Comparison of ENCODE assay signal across 10 cellular contexts in genomic region chr19:38251564-38252051, GRCh38. TPM values are rescaled to one million over a fixed set of nuclear protein-coding genes. Genes with fewer than 3 reads are reported as not detected.
DNase-seq lines count a peak whose midpoint lies in the region; ATAC-seq and TF ChIP-seq lines count a peak whose summit lies in the region.
"Had no signal": no experiment of that assay in that cellular context is flagged by ENCODE, and none has a peak within 500 bp of the region (broad histone marks: within the 10 kb centered on the region; RNA-seq: fewer than 3 reads in every experiment).

No MANE protein-coding gene starts in this region.

- H2AK5ac ChIP-seq in mesenchymal stem cell (ENCODE audit: low read length, severe bottlenecking): no peak overlapping the region

- H3K27me3 Mint-ChIP-seq in endodermal cell (ENCODE audit: insufficient read depth): peaks cover 18% of the 10 kb centered on the region

- peak overlapping the region; percentile 33 for H3K4me2 ChIP-seq in mesenchymal stem cell (ENCODE audit: low read length, poor library complexity, severe bottlenecking)

- H3K4me3 ChIP-seq in endodermal cell (ENCODE audit: low read length) (no peak overlapping the region), mesenchymal stem cell (ENCODE audit: insufficient read depth in 1 of 2, low read depth in 1 of 2, low read length in 2 of 2) (no peak overlapping the region), testis (peak overlapping the region in 1 of 2 donors; percentile 20), foreskin fibroblast (ENCODE audit: low read depth in 1 of 2, low read length in 2 of 2) (no peak overlapping the region)

- no peak overlapping the region for H2BK5ac ChIP-seq in mesenchymal stem cell (ENCODE audit: low read depth, low read length, poor library complexity, severe bottlenecking)

- no peak overlapping the region for H3K27ac Mint-ChIP-seq in endodermal cell
- H3K27ac Mint-ChIP-seq: activated naive CD8-positive, alpha-beta T cell treated with anti-CD3 and anti-CD28 coated beads, Interleukin-2, amount 10 ng/mL, durations not matched to agents 7 days and 5 days had no signal

- peak; percentile 96 for DNase-seq in NCI-H2171 treated with DMSO at 0.1 percent for 48 hours (lab: John Stamatoyannopoulos, UW)
- peak; percentile 54 for DNase-seq in endodermal cell
- DNase-seq in mesenchymal stem cell: peak; percentile 56
- peak; percentile 71 for DNase-seq in testis
- DNase-seq in mucosa of gallbladder (ENCODE audit: low spot score): no peak
- DNase-seq in stimulated activated CD4-positive, alpha-beta T cell treated with anti-CD3 and anti-CD28 coated beads, Interleukin-1b, Interleukin-23, amount 100 ng/mL, for 48 hours: no peak
- no peak for DNase-seq in foreskin fibroblast
- DNase-seq: activated naive CD8-positive, alpha-beta T cell treated with anti-CD3 and anti-CD28 coated beads, Interleukin-2, amount 10 ng/mL, durations not matched to agents 7 days and 5 days had no signal

- H3K4ac ChIP-seq in mesenchymal stem cell (ENCODE audit: low read depth in 1 of 2, low read length in 2 of 2): peak overlapping the region; percentile 8 to 9

- no peak for TF ChIP-seq POLR2A in testis (IDR thresholded peaks at IDR 0.05)

- H4K8ac ChIP-seq in mesenchymal stem cell (ENCODE audit: low read length): peak overlapping the region; percentile 95

- H2AFZ ChIP-seq in mesenchymal stem cell (ENCODE audit: low read depth, low read length): peak overlapping the region; percentile 72

- H3K36me3 ChIP-seq in endodermal cell (ENCODE audit: control insufficient read depth, insufficient read depth, low read length) (no peaks in the 10 kb centered on the region), mesenchymal stem cell (ENCODE audit: control insufficient read depth in 1 of 2, insufficient read depth in 2 of 2, low read depth in 1 of 2, low read length in 2 of 2) (no peaks in the 10 kb centered on the region), testis (ENCODE audit: low read depth, missing control alignments) (no peaks in the 10 kb centered on the region)

- H3K9ac ChIP-seq in endodermal cell (ENCODE audit: extremely low read depth, low read length, poor library complexity, severe bottlenecking): no peak overlapping the region
- peak overlapping the region; percentile 38 for H3K9ac ChIP-seq in mesenchymal stem cell (ENCODE audit: low read length)

- H3K79me1 ChIP-seq in mesenchymal stem cell (replicated peaks; ENCODE audit: low read length, poor library complexity, severe bottlenecking): no peaks in the 10 kb centered on the region

- intact Hi-C loops in testis (cut with DNase I; ENCODE audit: low total_unique reads): no loop called here

- no peaks in the 10 kb centered on the region for H3K27me3 ChIP-seq in endodermal cell (ENCODE audit: control insufficient read depth, insufficient read depth, low read length, poor library complexity, severe bottlenecking)
- peaks cover under 1 to 32% of the 10 kb centered on the region in 2 experiments for H3K27me3 ChIP-seq in mesenchymal stem cell (ENCODE audit: control insufficient read depth in 1 of 2, insufficient read depth in 1 of 2, low read length in 2 of 2)
- no peaks in the 10 kb centered on the region for H3K27me3 ChIP-seq in testis

- TF ChIP-seq CTCF in endodermal cell (conservative IDR thresholded peaks at IDR 0.05) (no peak), testis (IDR thresholded peaks at IDR 0.05) (no peak), foreskin fibroblast (IDR thresholded peaks at IDR 0.05; ENCODE audit: low read depth, low read length) (no peak)

- peak overlapping the region; percentile 69 to 92 for H3K18ac ChIP-seq in mesenchymal stem cell (ENCODE audit: low read depth in 1 of 2, low read length in 2 of 2)

- H3K4me1 ChIP-seq in endodermal cell (ENCODE audit: control insufficient read depth, insufficient read depth, low read length) (peaks cover 5% of the 10 kb centered on the region), mesenchymal stem cell (ENCODE audit: control insufficient read depth, insufficient read depth, low read depth, low read length) (peaks cover 41% of the 10 kb centered on the region), testis (peaks cover 70% of the 10 kb centered on the region)

- peak overlapping the region; percentile 99 for H2BK120ac ChIP-seq in mesenchymal stem cell (ENCODE audit: low read depth, low read length)

- peaks cover 18% of the 10 kb centered on the region for H3K4me1 Mint-ChIP-seq in endodermal cell

- peak overlapping the region; percentile 98 for H2BK15ac ChIP-seq in mesenchymal stem cell (ENCODE audit: low read depth, poor library complexity, severe bottlenecking)

- H2BK12ac ChIP-seq in mesenchymal stem cell (ENCODE audit: low read length in 2 of 2): peak overlapping the region; percentile 32 to 85

- H3K9me3 Mint-ChIP-seq in endodermal cell: no peaks in the 10 kb centered on the region
- H3K9me3 Mint-ChIP-seq: activated naive CD8-positive, alpha-beta T cell treated with anti-CD3 and anti-CD28 coated beads, Interleukin-2, amount 10 ng/mL, durations not matched to agents 7 days and 5 days had no signal

- H3K4me3 Mint-ChIP-seq in endodermal cell: no peak overlapping the region
- H3K4me3 Mint-ChIP-seq: activated naive CD8-positive, alpha-beta T cell treated with anti-CD3 and anti-CD28 coated beads, Interleukin-2, amount 10 ng/mL, durations not matched to agents 7 days and 5 days had no signal

- WGBS in endodermal cell (ENCODE audit: insufficient coverage in 1 of 2, insufficient read length in 1 of 2), 2 experiments: 37 to 48% methylated on average over 9 to 10 of the region's 10 CpGs
- 22% methylated on average over 10 of the region's 10 CpGs for WGBS in mesenchymal stem cell
- 28% methylated on average over 10 of the region's 10 CpGs for WGBS in testis, 2 donors

- no peak for ATAC-seq in GM19452 (IDR thresholded peaks at IDR 0.05; ENCODE audit: unreplicated experiment)
- ATAC-seq: HCT116 had no signal

- H3K23ac ChIP-seq in mesenchymal stem cell (ENCODE audit: low read length in 2 of 2): peak overlapping the region in 1 of 2 experiments; percentile 77

- H3K36me3 Mint-ChIP-seq in endodermal cell (ENCODE audit: low read depth): no peaks in the 10 kb centered on the region
- H3K36me3 Mint-ChIP-seq: activated naive CD8-positive, alpha-beta T cell treated with anti-CD3 and anti-CD28 coated beads, Interleukin-2, amount 10 ng/mL, durations not matched to agents 7 days and 5 days had no signal

- peak overlapping the region; percentile 98 for H4K91ac ChIP-seq in mesenchymal stem cell (ENCODE audit: low read length)

- no peaks in the 10 kb centered on the region for H3K9me3 ChIP-seq in endodermal cell (ENCODE audit: control insufficient read depth, low read length)
- no peaks in the 10 kb centered on the region for H3K9me3 ChIP-seq in mesenchymal stem cell (ENCODE audit: control insufficient read depth, low read length)
- no peaks in the 10 kb centered on the region for H3K9me3 ChIP-seq in testis

- peak overlapping the region; percentile 59 for H3K27ac ChIP-seq in endodermal cell (ENCODE audit: low read depth, low read length)
- peak overlapping the region; percentile 17 for H3K27ac ChIP-seq in mesenchymal stem cell (ENCODE audit: low read length, poor library complexity, severe bottlenecking)
- H3K27ac ChIP-seq in testis: peak overlapping the region; percentile 94 to 96

- no peak overlapping the region for H3K14ac ChIP-seq in mesenchymal stem cell (ENCODE audit: low read length in 2 of 2)

RNA-seq across cellular contexts. Expression of gene PPP1R14A, which starts 4.6 kb away (rescaled TPM):
- total RNA-seq in endodermal cell (10 to 100 TPM in 1 of 2 donors, 1 to 10 TPM in 1; 8.6 to 13.8 TPM), testis (100 to 1,000 TPM; 187 to 268 TPM), mucosa of gallbladder (180 TPM)
- 8.8 TPM for polyA plus RNA-seq in endodermal cell (2013, experiment 1 of 2)
- 7.4 TPM for polyA plus RNA-seq in endodermal cell (2013, experiment 2 of 2)
- 61.0 TPM for polyA plus RNA-seq in mesenchymal stem cell (2013, experiment 1 of 2)
- polyA plus RNA-seq in mesenchymal stem cell (2013, experiment 2 of 2): 54.2 TPM
- polyA plus RNA-seq in testis (ENCODE audit: insufficient read depth, low read depth, low replicate concordance): 97.1 TPM
- total RNA-seq: activated naive CD8-positive, alpha-beta T cell treated with anti-CD3 and anti-CD28 coated beads, Interleukin-2, amount 10 ng/mL, durations not matched to agents 7 days and 5 days had no signal

RNA-seq across cellular contexts. Expression of gene SPINT2, which starts 12.8 kb away (rescaled TPM):
- total RNA-seq in endodermal cell (100 to 1,000 TPM; 415 to 487 TPM), testis (100 to 1,000 TPM; 372 to 389 TPM), mucosa of gallbladder (567 TPM)
- polyA plus RNA-seq in endodermal cell (2013, experiment 1 of 2): 136 TPM
- polyA plus RNA-seq in endodermal cell (2013, experiment 2 of 2): 110 TPM
- polyA plus RNA-seq in mesenchymal stem cell (2013, experiment 1 of 2): 6.9 TPM
- 7.6 TPM for polyA plus RNA-seq in mesenchymal stem cell (2013, experiment 2 of 2)
- 480 TPM for polyA plus RNA-seq in testis (ENCODE audit: insufficient read depth, low read depth, low replicate concordance)

RNA-seq across cellular contexts. Expression of gene DPF1, which starts 27.6 kb away (rescaled TPM):
- total RNA-seq in endodermal cell (1 to 10 TPM; 3.3 to 4.5 TPM), testis (1 to 10 TPM; 4.7 to 6.4 TPM), mucosa of gallbladder (0.12 TPM)
- 12.8 TPM for polyA plus RNA-seq in endodermal cell (2013, experiment 1 of 2)
- 14.5 TPM for polyA plus RNA-seq in endodermal cell (2013, experiment 2 of 2)
- polyA plus RNA-seq in mesenchymal stem cell (2013, experiment 1 of 2): 1.4 TPM
- 1.3 TPM for polyA plus RNA-seq in mesenchymal stem cell (2013, experiment 2 of 2)
- polyA plus RNA-seq in testis (ENCODE audit: insufficient read depth, low read depth, low replicate concordance): 3.6 TPM

RNA-seq across cellular contexts. Expression of gene C19orf33, which starts 52.4 kb away (rescaled TPM):
- total RNA-seq in endodermal cell (10 to 100 TPM in 1 of 2 donors, 1 to 10 TPM in 1; 2.9 to 13.2 TPM), testis (1 to 10 TPM; 1.1 to 1.7 TPM), mucosa of gallbladder (77.7 TPM)
- not detected for polyA plus RNA-seq in endodermal cell (2013, experiment 1 of 2)
- not detected for polyA plus RNA-seq in endodermal cell (2013, experiment 2 of 2)
- polyA plus RNA-seq in mesenchymal stem cell (2013, experiment 1 of 2): 1.8 TPM
- 2.1 TPM for polyA plus RNA-seq in mesenchymal stem cell (2013, experiment 2 of 2)
- 7.9 TPM for polyA plus RNA-seq in testis (ENCODE audit: insufficient read depth, low read depth, low replicate concordance)
- total RNA-seq: activated naive CD8-positive, alpha-beta T cell treated with anti-CD3 and anti-CD28 coated beads, Interleukin-2, amount 10 ng/mL, durations not matched to agents 7 days and 5 days had no signal

Comparison
In these comparisons a context has a peak if more than half of its experiments do, and no peak if none do; other contexts are left out.
1. DNase-seq: peak in NCI-H2171 treated with DMSO at 0.1 percent for 48 hours (single experiment), endodermal cell (single experiment), mesenchymal stem cell (single experiment) and testis (single experiment); none in mucosa of gallbladder (single experiment), stimulated activated CD4-positive, alpha-beta T cell treated with anti-CD3 and anti-CD28 coated beads, Interleukin-1b, Interleukin-23, amount 100 ng/mL, for 48 hours (single experiment) and foreskin fibroblast (0 of 2).
2. H3K27ac ChIP-seq: peak in every context shown above with its lines; median percentile 95 in testis; 59 in endodermal cell; 17 in mesenchymal stem cell.
3. RNA of gene PPP1R14A, which starts 4.6 kb away (total RNA-seq): 187 to 268 TPM in testis and 180 TPM in mucosa of gallbladder (single experiment); 8.6 to 13.8 TPM in endodermal cell; every median in the first group is over 10 times any median in the second.